1 cellular context compared by ENCODE assay signal in the genomic region with DNA sequence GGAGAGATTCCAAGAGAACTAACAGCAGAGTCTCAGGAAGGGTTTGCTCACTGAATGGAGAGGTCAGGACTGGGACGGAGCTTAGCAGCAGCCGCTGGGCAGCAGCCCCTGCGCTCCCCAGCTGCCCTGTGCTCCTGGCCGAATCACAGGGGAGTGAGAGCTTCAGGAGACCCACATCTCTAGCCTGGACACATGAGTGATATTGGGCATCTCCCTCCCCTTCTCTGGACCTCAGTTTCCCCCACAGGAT.
TF ChIP-seq lines count a peak whose summit lies in the region.

No MANE protein-coding gene starts in this region.

TF ChIP-seq in GM23338, 12 proteins besides CTCF, POLR2A, EP300 and RAD21 (continued from another document):
- TF ChIP-seq, protein P1, sequence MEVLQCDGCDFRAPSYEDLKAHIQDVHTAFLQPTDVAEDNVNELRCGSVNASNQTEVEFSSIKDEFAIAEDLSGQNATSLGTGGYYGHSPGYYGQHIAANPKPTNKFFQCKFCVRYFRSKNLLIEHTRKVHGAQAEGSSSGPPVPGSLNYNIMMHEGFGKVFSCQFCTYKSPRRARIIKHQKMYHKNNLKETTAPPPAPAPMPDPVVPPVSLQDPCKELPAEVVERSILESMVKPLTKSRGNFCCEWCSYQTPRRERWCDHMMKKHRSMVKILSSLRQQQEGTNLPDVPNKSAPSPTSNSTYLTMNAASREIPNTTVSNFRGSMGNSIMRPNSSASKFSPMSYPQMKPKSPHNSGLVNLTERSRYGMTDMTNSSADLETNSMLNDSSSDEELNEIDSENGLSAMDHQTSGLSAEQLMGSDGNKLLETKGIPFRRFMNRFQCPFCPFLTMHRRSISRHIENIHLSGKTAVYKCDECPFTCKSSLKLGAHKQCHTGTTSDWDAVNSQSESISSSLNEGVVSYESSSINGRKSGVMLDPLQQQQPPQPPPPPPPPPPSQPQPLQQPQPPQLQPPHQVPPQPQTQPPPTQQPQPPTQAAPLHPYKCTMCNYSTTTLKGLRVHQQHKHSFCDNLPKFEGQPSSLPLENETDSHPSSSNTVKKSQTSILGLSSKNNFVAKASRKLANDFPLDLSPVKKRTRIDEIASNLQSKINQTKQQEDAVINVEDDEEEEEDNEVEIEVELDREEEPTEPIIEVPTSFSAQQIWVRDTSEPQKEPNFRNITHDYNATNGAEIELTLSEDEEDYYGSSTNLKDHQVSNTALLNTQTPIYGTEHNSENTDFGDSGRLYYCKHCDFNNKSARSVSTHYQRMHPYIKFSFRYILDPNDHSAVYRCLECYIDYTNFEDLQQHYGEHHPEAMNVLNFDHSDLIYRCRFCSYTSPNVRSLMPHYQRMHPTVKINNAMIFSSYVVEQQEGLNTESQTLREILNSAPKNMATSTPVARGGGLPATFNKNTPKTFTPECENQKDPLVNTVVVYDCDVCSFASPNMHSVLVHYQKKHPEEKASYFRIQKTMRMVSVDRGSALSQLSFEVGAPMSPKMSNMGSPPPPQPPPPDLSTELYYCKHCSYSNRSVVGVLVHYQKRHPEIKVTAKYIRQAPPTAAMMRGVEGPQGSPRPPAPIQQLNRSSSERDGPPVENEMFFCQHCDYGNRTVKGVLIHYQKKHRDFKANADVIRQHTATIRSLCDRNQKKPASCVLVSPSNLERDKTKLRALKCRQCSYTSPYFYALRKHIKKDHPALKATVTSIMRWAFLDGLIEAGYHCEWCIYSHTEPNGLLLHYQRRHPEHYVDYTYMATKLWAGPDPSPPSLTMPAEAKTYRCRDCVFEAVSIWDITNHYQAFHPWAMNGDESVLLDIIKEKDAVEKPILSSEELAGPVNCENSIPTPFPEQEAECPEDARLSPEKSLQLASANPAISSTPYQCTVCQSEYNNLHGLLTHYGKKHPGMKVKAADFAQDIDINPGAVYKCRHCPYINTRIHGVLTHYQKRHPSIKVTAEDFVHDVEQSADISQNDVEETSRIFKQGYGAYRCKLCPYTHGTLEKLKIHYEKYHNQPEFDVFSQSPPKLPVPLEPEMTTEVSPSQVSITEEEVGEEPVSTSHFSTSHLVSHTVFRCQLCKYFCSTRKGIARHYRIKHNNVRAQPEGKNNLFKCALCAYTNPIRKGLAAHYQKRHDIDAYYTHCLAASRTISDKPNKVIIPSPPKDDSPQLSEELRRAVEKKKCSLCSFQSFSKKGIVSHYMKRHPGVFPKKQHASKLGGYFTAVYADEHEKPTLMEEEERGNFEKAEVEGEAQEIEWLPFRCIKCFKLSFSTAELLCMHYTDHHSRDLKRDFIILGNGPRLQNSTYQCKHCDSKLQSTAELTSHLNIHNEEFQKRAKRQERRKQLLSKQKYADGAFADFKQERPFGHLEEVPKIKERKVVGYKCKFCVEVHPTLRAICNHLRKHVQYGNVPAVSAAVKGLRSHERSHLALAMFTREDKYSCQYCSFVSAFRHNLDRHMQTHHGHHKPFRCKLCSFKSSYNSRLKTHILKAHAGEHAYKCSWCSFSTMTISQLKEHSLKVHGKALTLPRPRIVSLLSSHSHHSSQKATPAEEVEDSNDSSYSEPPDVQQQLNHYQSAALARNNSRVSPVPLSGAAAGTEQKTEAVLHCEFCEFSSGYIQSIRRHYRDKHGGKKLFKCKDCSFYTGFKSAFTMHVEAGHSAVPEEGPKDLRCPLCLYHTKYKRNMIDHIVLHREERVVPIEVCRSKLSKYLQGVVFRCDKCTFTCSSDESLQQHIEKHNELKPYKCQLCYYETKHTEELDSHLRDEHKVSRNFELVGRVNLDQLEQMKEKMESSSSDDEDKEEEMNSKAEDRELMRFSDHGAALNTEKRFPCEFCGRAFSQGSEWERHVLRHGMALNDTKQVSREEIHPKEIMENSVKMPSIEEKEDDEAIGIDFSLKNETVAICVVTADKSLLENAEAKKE (CRISPR knock-in tag; IDR thresholded peaks at IDR 0.05) = no peak
- TF ChIP-seq JUNB (IDR thresholded peaks at IDR 0.05; ENCODE audit: unreplicated experiment) (no peak), POLR2AphosphoS5 (IDR thresholded peaks at IDR 0.05; ENCODE audit: low read depth) (no peak), CREB1 (CRISPR knock-in tag; IDR thresholded peaks at IDR 0.05; ENCODE audit: low read depth) (no peak)
